In the genomic region with DNA sequence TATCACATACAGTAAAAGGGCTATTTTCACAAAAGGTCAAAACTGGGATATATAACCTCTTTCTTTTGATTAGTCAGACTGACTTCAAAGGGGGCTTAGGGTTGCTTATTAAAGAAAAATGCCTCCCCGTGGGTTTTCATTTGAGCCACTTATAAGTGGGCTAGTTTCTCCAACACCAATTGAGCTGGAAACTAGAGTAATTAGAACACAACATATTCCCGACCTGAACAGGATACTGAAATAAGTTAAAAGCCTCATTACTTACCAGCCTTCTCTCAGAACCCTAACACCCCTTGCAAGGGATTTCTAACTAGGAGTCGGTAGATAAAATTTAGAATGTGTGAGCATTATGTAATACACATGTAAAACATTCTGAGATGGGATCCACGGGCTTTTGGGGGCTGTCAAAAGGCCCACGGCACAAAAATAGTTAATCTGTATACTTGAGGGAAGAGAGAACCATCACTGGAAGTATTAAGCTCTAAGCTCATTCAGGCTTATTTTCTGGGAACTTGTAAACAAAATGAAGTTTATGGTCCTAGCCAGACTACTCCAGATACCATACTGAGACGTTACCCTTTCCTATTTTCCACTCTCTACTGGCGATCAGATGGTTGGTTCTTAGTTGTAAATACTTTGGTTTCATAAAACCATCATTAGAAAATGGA, we compare ENCODE assay signal across 8 cellular contexts. TPM values are rescaled to one million over a fixed set of nuclear protein-coding genes. Genes with fewer than 3 reads are reported as not detected.
DNase-seq lines count a peak whose midpoint lies in the region; ATAC-seq and TF ChIP-seq lines count a peak whose summit lies in the region.

No MANE protein-coding gene starts in this region.

- no peak overlapping the region for H4K5ac ChIP-seq in mesendoderm (ENCODE audit: low read length)

- no peak overlapping the region for H3K4ac ChIP-seq in mesendoderm (ENCODE audit: low read depth, low read length)

- no peaks in the 10 kb centered on the region; the same call in none of the 2 replicates for H3K36me3 ChIP-seq in RWPE2 (ENCODE audit: low read depth)
- H3K36me3 ChIP-seq in fibroblast of lung (ENCODE audit: control insufficient read depth, insufficient read depth, low read length) = no peaks in the 10 kb centered on the region
- H3K36me3 ChIP-seq in skeletal muscle satellite cell (ENCODE audit: insufficient read depth, low read length) = peaks cover 11% of the 10 kb centered on the region
- H3K36me3 ChIP-seq in mesendoderm (ENCODE audit: control insufficient read depth, insufficient read depth, low read length) = no peaks in the 10 kb centered on the region

- TF ChIP-seq CTCF in GM12865 (IDR thresholded peaks at IDR 0.05; ENCODE audit: insufficient read depth, low read depth, low read length, missing control alignments) = no peak
- no peak for TF ChIP-seq CTCF in RWPE2 (IDR thresholded peaks at IDR 0.05; ENCODE audit: poor library complexity, severe bottlenecking)
- no peak for TF ChIP-seq CTCF in fibroblast of lung (conservative IDR thresholded peaks at IDR 0.05 in 1 of 2, IDR thresholded peaks at IDR 0.05 in 1 of 2; ENCODE audit: low read depth in 1 of 2, low read length in 2 of 2)

- no peak overlapping the region for H2BK5ac ChIP-seq in mesendoderm (ENCODE audit: low read length)

- H3K9me3 ChIP-seq in RWPE2 (ENCODE audit: severe bottlenecking) = no peaks in the 10 kb centered on the region
- no peaks in the 10 kb centered on the region for H3K9me3 ChIP-seq in fibroblast of lung (ENCODE audit: control insufficient read depth, insufficient read depth, low read depth, low read length)
- no peaks in the 10 kb centered on the region for H3K9me3 ChIP-seq in skeletal muscle satellite cell (replicated peaks; ENCODE audit: low read length)

- H2AFZ ChIP-seq in fibroblast of lung (ENCODE audit: low read length) = no peak overlapping the region

- H3K56ac ChIP-seq in mesendoderm (ENCODE audit: low read length) = no peak overlapping the region

- DNase-seq in GM12865 (ENCODE audit: low read depth) (no peak), RWPE2 (ENCODE audit: low spot score) (no peak), fibroblast of lung (ENCODE audit: low read depth in 2 of 2) (no peak), NCI-H524 (lab: John Stamatoyannopoulos, UW) (no peak), NCI-H2029 (lab: John Stamatoyannopoulos, UW) (no peak), mesendoderm (no peak)

- ATAC-seq in RWPE2 (ENCODE audit: low read depth) (no peak), GM18867 (IDR thresholded peaks at IDR 0.05; ENCODE audit: unreplicated experiment) (no peak)

- H2BK15ac ChIP-seq in mesendoderm (replicated peaks; ENCODE audit: low read depth) = no peak overlapping the region

- H3K4me1 ChIP-seq in RWPE2 (ENCODE audit: insufficient read depth, poor library complexity, severe bottlenecking) (peaks cover 33% of the 10 kb centered on the region), fibroblast of lung (ENCODE audit: control insufficient read depth, extremely low read depth, insufficient read depth, low read length) (peaks cover 42% of the 10 kb centered on the region), skeletal muscle satellite cell (ENCODE audit: control insufficient read depth, insufficient read depth, low read length) (peaks cover 71% of the 10 kb centered on the region), mesendoderm (ENCODE audit: control insufficient read depth, low read depth, low read length) (peaks cover 11% of the 10 kb centered on the region)

- no CpG with 5 or more reads among the region's 7 CpGs for WGBS in mesendoderm (ENCODE audit: extremely low coverage, insufficient coverage, low lambda C conversion rate)

- H3K4me2 ChIP-seq in fibroblast of lung (ENCODE audit: extremely low read depth, insufficient read depth, low read length) (peak overlapping the region; percentile 98), skeletal muscle satellite cell (ENCODE audit: low read length) (peak overlapping the region; percentile 91), mesendoderm (ENCODE audit: low read length) (no peak overlapping the region)

- no peak overlapping the region for H4K8ac ChIP-seq in mesendoderm (ENCODE audit: low read depth, low read length)

- no peak overlapping the region for H3K23ac ChIP-seq in mesendoderm (ENCODE audit: low read length)

- peaks cover 3% of the 10 kb centered on the region for H4K20me1 ChIP-seq in fibroblast of lung (ENCODE audit: control insufficient read depth, extremely low read depth, insufficient read depth, low read length)

- no peak overlapping the region for H2BK120ac ChIP-seq in mesendoderm (ENCODE audit: low read depth, low read length)

- H3K4me3 ChIP-seq in GM12865 (ENCODE audit: low read depth, low read length) = peak overlapping the region; percentile 95
- H3K4me3 ChIP-seq in RWPE2 (ENCODE audit: severe bottlenecking) = peak overlapping the region; percentile 69
- H3K4me3 ChIP-seq in fibroblast of lung (replicated peaks in 1 of 4; ENCODE audit: control extremely low read depth in 1 of 4, insufficient read depth in 1 of 4, low read depth in 3 of 4, low read length in 4 of 4) = peak overlapping the region; percentile 53 to 77 (median 66)
- H3K4me3 ChIP-seq in skeletal muscle satellite cell (ENCODE audit: low read length) = peak overlapping the region; percentile 72
- no peak overlapping the region for H3K4me3 ChIP-seq in mesendoderm (ENCODE audit: low read length)

- H3K18ac ChIP-seq in mesendoderm (ENCODE audit: low read length) = no peak overlapping the region

- H3K79me2 ChIP-seq in fibroblast of lung (ENCODE audit: control insufficient read depth, insufficient read depth, low read length) = peaks cover 38% of the 10 kb centered on the region
- H3K79me2 ChIP-seq in mesendoderm (ENCODE audit: control insufficient read depth, insufficient read depth, low read length) = peaks cover 25% of the 10 kb centered on the region

- H3K27ac ChIP-seq in RWPE2 (ENCODE audit: poor library complexity, severe bottlenecking) = peak overlapping the region; percentile 85
- peak overlapping the region; percentile 99 for H3K27ac ChIP-seq in fibroblast of lung (ENCODE audit: insufficient read depth, low read length)
- no peak overlapping the region for H3K27ac ChIP-seq in mesendoderm (ENCODE audit: low read depth, low read length)

- peaks cover 9% of the 10 kb centered on the region for H3K79me1 ChIP-seq in mesendoderm (ENCODE audit: low read length)

- no peaks in the 10 kb centered on the region for H3K27me3 ChIP-seq in RWPE2 (ENCODE audit: insufficient read depth, poor library complexity, severe bottlenecking)
- no peaks in the 10 kb centered on the region for H3K27me3 ChIP-seq in fibroblast of lung (ENCODE audit: control insufficient read depth, insufficient read depth, low read length)
- H3K27me3 ChIP-seq in skeletal muscle satellite cell (ENCODE audit: control insufficient read depth, insufficient read depth, low read length) = no peaks in the 10 kb centered on the region
- no peaks in the 10 kb centered on the region for H3K27me3 ChIP-seq in mesendoderm (ENCODE audit: insufficient read depth, low read length, poor library complexity)

- no peak overlapping the region for H2AK5ac ChIP-seq in mesendoderm (ENCODE audit: low read length)

- H3K9ac ChIP-seq in fibroblast of lung (ENCODE audit: insufficient read depth, low read length) (peak overlapping the region; percentile 96), skeletal muscle satellite cell (ENCODE audit: low read depth, low read length) (peak overlapping the region; percentile 96), mesendoderm (ENCODE audit: low read length) (no peak overlapping the region)

RNA-seq across cellular contexts. Expression of a gene that starts 29.3 kb away (rescaled TPM):
- 80.9 and 95.0 TPM in 2 replicates for total RNA-seq in fibroblast of lung
- 6.7 and 7.5 TPM in 2 replicates for polyA plus RNA-seq in fibroblast of lung
- 27.7 and 40.7 TPM in 2 replicates for polyA plus RNA-seq in fibroblast of lung (2012)
- polyA minus RNA-seq in fibroblast of lung (ENCODE audit: low replicate concordance) = 49.3 and 55.3 TPM in 2 replicates
- total RNA-seq in skeletal muscle satellite cell (2012; rRNA removed) = 55.9 and 67.9 TPM in 2 replicates
- 21.7 TPM for polyA plus RNA-seq in mesendoderm (2013, experiment 1 of 2)
- 21.7 TPM for polyA plus RNA-seq in mesendoderm (2013, experiment 2 of 2)
